ENCODE assay signal across 8 cellular contexts in the genomic region with DNA sequence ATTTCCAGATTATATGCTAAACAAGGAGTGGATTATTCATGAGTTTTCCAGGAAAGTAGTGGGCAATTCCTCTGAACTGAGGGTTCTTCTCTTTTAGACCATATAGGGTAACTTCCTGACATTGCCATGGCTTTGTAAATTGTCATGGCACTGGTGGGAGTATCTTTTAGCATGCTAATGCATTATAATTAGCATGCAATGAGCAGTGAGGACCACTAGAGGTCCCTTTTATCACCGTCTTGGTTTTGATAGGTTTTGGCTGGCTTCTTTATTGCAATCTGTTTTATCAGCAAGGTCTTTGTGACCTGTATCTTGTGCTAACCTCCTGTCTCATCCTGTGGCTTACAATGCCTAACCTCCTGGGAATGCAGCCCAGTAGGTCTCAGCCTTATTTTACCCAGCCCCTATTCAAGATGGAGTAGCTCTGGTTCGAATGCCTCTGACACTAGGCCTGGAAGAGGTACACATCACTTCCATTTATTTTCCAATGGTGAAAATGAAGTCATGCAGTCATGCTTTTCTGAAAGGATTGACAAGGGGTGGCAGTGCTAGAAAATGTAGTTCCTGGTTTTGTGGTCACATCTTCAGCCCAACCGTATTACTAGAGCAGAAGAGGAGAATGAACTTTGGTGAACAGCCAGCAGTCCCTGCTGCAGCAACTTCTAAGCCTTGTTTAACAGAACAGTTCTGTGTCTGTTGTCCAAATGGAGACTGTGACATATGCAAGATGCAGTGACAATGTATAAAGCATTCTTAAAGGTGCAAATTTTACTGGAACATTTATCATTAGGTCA. TPM values are rescaled to one million over a fixed set of nuclear protein-coding genes. Genes with fewer than 3 reads are reported as not detected.
DNase-seq lines count a peak whose midpoint lies in the region; ATAC-seq and TF ChIP-seq lines count a peak whose summit lies in the region.

No MANE protein-coding gene starts in this region.

- no peak for TF ChIP-seq POLR2A in NB4 (IDR thresholded peaks at IDR 0.05; ENCODE audit: extremely low read depth, insufficient read length)

- peaks cover 2% of the 10 kb centered on the region for H3K36me3 Mint-ChIP-seq in activated CD4-positive, alpha-beta T cell treated with anti-CD3 and anti-CD28 coated beads, Interleukin-2, amount 10 ng/mL, durations not matched to agents 24 days and 14 days (ENCODE audit: low read depth)
- peaks cover 6% of the 10 kb centered on the region for H3K36me3 Mint-ChIP-seq in stimulated activated memory B cell treated with anti-CD40 and anti-IgM and Interleukin-4, amounts not matched to agents 10 μg/mL and 1 μg/mL and 100 μg/mL, for 72 hours

- peak; percentile 62 for DNase-seq in activated CD4-positive, alpha-beta T cell treated with anti-CD3 and anti-CD28 coated beads, Interleukin-2, amount 10 ng/mL, durations not matched to agents 24 days and 14 days
- DNase-seq in activated CD4-positive, alpha-beta T cell treated with anti-CD3 and anti-CD28 coated beads, Interleukin-2, amount 50 U/mL, for 1 hour, result no peak
- peak; percentile 82 for DNase-seq in NB4 (ENCODE audit: low read depth)
- peak; percentile 27 for DNase-seq in central memory CD4-positive, alpha-beta T cell
- DNase-seq in NCI-H2107 (lab: John Stamatoyannopoulos, UW), result no peak
- DNase-seq in left ventricle myocardium superior, result no peak
- no peak for DNase-seq in AG08396 (ENCODE audit: low spot score)

- H3K4me1 Mint-ChIP-seq in activated CD4-positive, alpha-beta T cell treated with anti-CD3 and anti-CD28 coated beads, Interleukin-2, amount 10 ng/mL, durations not matched to agents 24 days and 14 days, result peaks cover 12% of the 10 kb centered on the region
- peaks cover 7% of the 10 kb centered on the region for H3K4me1 Mint-ChIP-seq in stimulated activated memory B cell treated with anti-CD40 and anti-IgM and Interleukin-4, amounts not matched to agents 10 μg/mL and 1 μg/mL and 100 μg/mL, for 72 hours

- no peaks in the 10 kb centered on the region for H3K27me3 Mint-ChIP-seq in activated CD4-positive, alpha-beta T cell treated with anti-CD3 and anti-CD28 coated beads, Interleukin-2, amount 10 ng/mL, durations not matched to agents 24 days and 14 days
- H3K27me3 Mint-ChIP-seq in stimulated activated memory B cell treated with anti-CD40 and anti-IgM and Interleukin-4, amounts not matched to agents 10 μg/mL and 1 μg/mL and 100 μg/mL, for 72 hours, result no peaks in the 10 kb centered on the region

- H3K4me3 Mint-ChIP-seq in activated CD4-positive, alpha-beta T cell treated with anti-CD3 and anti-CD28 coated beads, Interleukin-2, amount 10 ng/mL, durations not matched to agents 24 days and 14 days, result no peak overlapping the region
- no peak overlapping the region for H3K4me3 Mint-ChIP-seq in stimulated activated memory B cell treated with anti-CD40 and anti-IgM and Interleukin-4, amounts not matched to agents 10 μg/mL and 1 μg/mL and 100 μg/mL, for 72 hours

- intact Hi-C loops in activated CD4-positive, alpha-beta T cell treated with anti-CD3 and anti-CD28 coated beads, Interleukin-2, amount 10 ng/mL, durations not matched to agents 24 days and 14 days (cut with micrococcal nuclease), result loop anchor here (5.0 kb wide), 1 partner anchor 38 kb away; no protein-coding TSS in a partner anchor
- intact Hi-C loops in left ventricle myocardium superior (cut with micrococcal nuclease), result no loop called here

- H3K27ac Mint-ChIP-seq in activated CD4-positive, alpha-beta T cell treated with anti-CD3 and anti-CD28 coated beads, Interleukin-2, amount 10 ng/mL, durations not matched to agents 24 days and 14 days, result peak overlapping the region; percentile 47
- peak overlapping the region; percentile 33 for H3K27ac Mint-ChIP-seq in stimulated activated memory B cell treated with anti-CD40 and anti-IgM and Interleukin-4, amounts not matched to agents 10 μg/mL and 1 μg/mL and 100 μg/mL, for 72 hours

- peaks cover 27% of the 10 kb centered on the region for H3K9me3 Mint-ChIP-seq in activated CD4-positive, alpha-beta T cell treated with anti-CD3 and anti-CD28 coated beads, Interleukin-2, amount 10 ng/mL, durations not matched to agents 24 days and 14 days
- no peaks in the 10 kb centered on the region for H3K9me3 Mint-ChIP-seq in stimulated activated memory B cell treated with anti-CD40 and anti-IgM and Interleukin-4, amounts not matched to agents 10 μg/mL and 1 μg/mL and 100 μg/mL, for 72 hours

- no peak for ATAC-seq in stimulated activated memory B cell treated with anti-CD40 and anti-IgM and Interleukin-4, amounts not matched to agents 10 μg/mL and 1 μg/mL and 100 μg/mL, for 72 hours
- no peak for ATAC-seq in left ventricle myocardium superior

- peak; percentile 59 for TF ChIP-seq CTCF in NB4 (IDR thresholded peaks at IDR 0.05; ENCODE audit: low read depth, low read length)

- no peak overlapping the region for H3K4me3 ChIP-seq in NB4 (ENCODE audit: low read depth, low read length)

RNA-seq across cellular contexts. Expression of a gene that starts 26.6 kb away (rescaled TPM):
- total RNA-seq in activated CD4-positive, alpha-beta T cell treated with anti-CD3 and anti-CD28 coated beads, Interleukin-2, amount 10 ng/mL, durations not matched to agents 24 days and 14 days, result 106 and 109 TPM in 2 replicates
- 1.5 TPM for total RNA-seq in left ventricle myocardium superior

Comparison
In these comparisons a context has a peak if more than half of its experiments do, and no peak if none do; other contexts are left out.
1. DNase-seq: peak in activated CD4-positive, alpha-beta T cell treated with anti-CD3 and anti-CD28 coated beads, Interleukin-2, amount 10 ng/mL, durations not matched to agents 24 days and 14 days (single experiment), NB4 (single experiment) and central memory CD4-positive, alpha-beta T cell (single experiment); none in activated CD4-positive, alpha-beta T cell treated with anti-CD3 and anti-CD28 coated beads, Interleukin-2, amount 50 U/mL, for 1 hour (single experiment), NCI-H2107 (single experiment), left ventricle myocardium superior (single experiment) and AG08396 (single experiment).
2. RNA of a gene that starts 26.6 kb away (total RNA-seq): 106 to 109 TPM in activated CD4-positive, alpha-beta T cell treated with anti-CD3 and anti-CD28 coated beads, Interleukin-2, amount 10 ng/mL, durations not matched to agents 24 days and 14 days; 1.5 TPM in left ventricle myocardium superior (single experiment); every median in the first group is over 10 times any median in the second.